Comparison of ENCODE assay signal across 23 cellular contexts in the genomic region with DNA sequence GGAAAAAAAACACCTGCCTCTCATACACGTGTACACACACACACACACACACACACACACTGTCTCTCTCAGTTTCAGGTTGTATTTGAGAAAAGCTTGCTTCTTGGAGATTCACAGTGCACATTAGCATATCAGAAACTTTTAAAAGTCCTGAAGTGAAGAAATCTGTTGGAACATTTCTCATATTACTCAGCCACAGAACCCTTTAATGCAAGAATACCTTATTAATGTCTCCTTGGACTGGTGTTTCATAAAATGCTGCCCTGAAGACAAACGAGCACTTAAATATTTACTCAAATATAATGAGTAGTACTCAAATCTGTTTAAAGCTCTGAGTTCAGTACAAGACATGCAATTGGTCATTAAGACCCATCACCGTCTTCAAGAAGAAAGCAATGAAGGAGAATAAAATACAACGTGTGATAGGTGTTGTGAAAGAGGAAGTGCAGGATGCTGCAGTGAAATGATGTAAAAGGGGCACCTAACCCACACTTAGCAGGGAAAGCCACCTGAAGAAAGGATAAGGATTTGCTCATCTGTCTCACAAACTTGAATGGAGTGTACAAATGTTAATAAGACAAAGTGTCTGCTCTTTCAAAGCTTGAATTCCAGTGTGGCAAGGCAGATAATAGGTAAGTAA. TPM values are rescaled to one million over a fixed set of nuclear protein-coding genes. Genes with fewer than 3 reads are reported as not detected.
DNase-seq lines count a peak whose midpoint lies in the region; ATAC-seq, FAIRE-seq and TF ChIP-seq lines count a peak whose summit lies in the region.
"Had no signal": no experiment of that assay in that cellular context is flagged by ENCODE, and none has a peak within 500 bp of the region (broad histone marks: within the 10 kb centered on the region; RNA-seq: fewer than 3 reads in every experiment).

No MANE protein-coding gene starts in this region.

- intact Hi-C loops in prostate gland (cut with DNase I) (loop anchor here (10.0 kb wide), 2 partner anchors 60 to 80 kb away; partner anchors contain the start of gene DCLK2), heart left ventricle (cut with DNase I) (no loop called here)

- H3K4me2 ChIP-seq in A549, result peak overlapping the region; percentile 35
- peak overlapping the region; percentile 33 for H3K4me2 ChIP-seq in GM23248 (ENCODE audit: unreplicated experiment)

- in situ Hi-C loops in GM23248 (cut with MboI), result no loop called here

- H3K27ac Mint-ChIP-seq in T-helper 17 cell, result peak overlapping the region; percentile 43
- H3K27ac Mint-ChIP-seq in activated T-helper 17 cell treated with anti-CD3 and anti-CD28 coated beads, Interleukin-2, amount 50 U/mL, for 72 hours, result no peak overlapping the region
- no peak overlapping the region for H3K27ac Mint-ChIP-seq in activated CD8-positive, alpha-beta T cell treated with anti-CD3 and anti-CD28 coated beads, Interleukin-2, amount 10 ng/mL, durations not matched to agents 7 days and 5 days
- H3K27ac Mint-ChIP-seq: CD4-positive, CD25-positive, alpha-beta regulatory T cell; natural killer cell had no signal

- H3K4me1 Mint-ChIP-seq in T-helper 17 cell, result peaks cover 7% of the 10 kb centered on the region
- no peaks in the 10 kb centered on the region for H3K4me1 Mint-ChIP-seq in activated T-helper 17 cell treated with anti-CD3 and anti-CD28 coated beads, Interleukin-2, amount 50 U/mL, for 72 hours
- H3K4me1 Mint-ChIP-seq in activated CD8-positive, alpha-beta T cell treated with anti-CD3 and anti-CD28 coated beads, Interleukin-2, amount 10 ng/mL, durations not matched to agents 7 days and 5 days (ENCODE audit: low read depth), result no peaks in the 10 kb centered on the region

- H3K4me3 ChIP-seq in A549 (no peak overlapping the region), GM23248 (no peak overlapping the region), gastroesophageal sphincter (no peak overlapping the region), prostate gland (no peak overlapping the region), heart left ventricle (no peak overlapping the region)
- H3K4me3 ChIP-seq: adrenal gland, gastrocnemius medialis, HAP-1, sigmoid colon, thoracic aorta had no signal

- H3K27me3 ChIP-seq in GM23248 (replicated peaks; ENCODE audit: insufficient read depth), result no peaks in the 10 kb centered on the region
- no peaks in the 10 kb centered on the region for H3K27me3 ChIP-seq in gastroesophageal sphincter
- H3K27me3 ChIP-seq in prostate gland (replicated peaks; ENCODE audit: insufficient read depth), result no peaks in the 10 kb centered on the region
- H3K27me3 ChIP-seq in heart left ventricle, result no peaks in the 10 kb centered on the region
- H3K27me3 ChIP-seq: adrenal gland, gastrocnemius medialis, sigmoid colon had no signal

- TF ChIP-seq CTCF in A549 (IDR thresholded peaks at IDR 0.05), result no peak
- no peak for TF ChIP-seq CTCF in gastroesophageal sphincter (IDR thresholded peaks at IDR 0.05)
- TF ChIP-seq CTCF in prostate gland (IDR thresholded peaks at IDR 0.05), result no peak
- TF ChIP-seq CTCF in heart left ventricle (IDR thresholded peaks at IDR 0.05), result no peak

- H3K27me3 Mint-ChIP-seq in T-helper 17 cell, result peaks cover 42% of the 10 kb centered on the region
- H3K27me3 Mint-ChIP-seq in activated T-helper 17 cell treated with anti-CD3 and anti-CD28 coated beads, Interleukin-2, amount 50 U/mL, for 72 hours, result peaks cover 10% of the 10 kb centered on the region
- H3K27me3 Mint-ChIP-seq in activated CD8-positive, alpha-beta T cell treated with anti-CD3 and anti-CD28 coated beads, Interleukin-2, amount 10 ng/mL, durations not matched to agents 7 days and 5 days (ENCODE audit: low read depth), result peaks cover 5% of the 10 kb centered on the region

- H3K36me3 Mint-ChIP-seq in T-helper 17 cell (ENCODE audit: low read depth), result no peaks in the 10 kb centered on the region
- no peaks in the 10 kb centered on the region for H3K36me3 Mint-ChIP-seq in activated T-helper 17 cell treated with anti-CD3 and anti-CD28 coated beads, Interleukin-2, amount 50 U/mL, for 72 hours (ENCODE audit: low read depth)
- no peaks in the 10 kb centered on the region for H3K36me3 Mint-ChIP-seq in activated CD8-positive, alpha-beta T cell treated with anti-CD3 and anti-CD28 coated beads, Interleukin-2, amount 10 ng/mL, durations not matched to agents 7 days and 5 days (ENCODE audit: low read depth)
- H3K36me3 Mint-ChIP-seq: CD4-positive, CD25-positive, alpha-beta regulatory T cell; natural killer cell had no signal

- H3K9me2 ChIP-seq in GM23248 (ENCODE audit: insufficient read depth), result no peaks in the 10 kb centered on the region

- no peak overlapping the region for H3K9ac ChIP-seq in GM23248

- H3K27ac ChIP-seq in A549, result peak overlapping the region in 1 of 2 experiments; percentile 20; a peak in 3 of 6 replicates
- 0 out of 2 replicates have a peak overlapping the region, but pooled peaks have one; percentile 5 for H3K27ac ChIP-seq in GM23248
- H3K27ac ChIP-seq in gastroesophageal sphincter, result peak overlapping the region in 1 of 4 donors; percentile 33
- H3K27ac ChIP-seq in prostate gland, result no peak overlapping the region
- no peak overlapping the region for H3K27ac ChIP-seq in heart left ventricle
- H3K27ac ChIP-seq: adrenal gland, gastrocnemius medialis, sigmoid colon, thoracic aorta, VCaP had no signal

- no peaks in the 10 kb centered on the region for H3K9me3 Mint-ChIP-seq in activated T-helper 17 cell treated with anti-CD3 and anti-CD28 coated beads, Interleukin-2, amount 50 U/mL, for 72 hours
- H3K9me3 Mint-ChIP-seq in activated CD8-positive, alpha-beta T cell treated with anti-CD3 and anti-CD28 coated beads, Interleukin-2, amount 10 ng/mL, durations not matched to agents 7 days and 5 days (ENCODE audit: insufficient read depth), result no peaks in the 10 kb centered on the region
- H3K9me3 Mint-ChIP-seq: natural killer cell had no signal

- H3K9me3 ChIP-seq in A549, result no peaks in the 10 kb centered on the region
- no peaks in the 10 kb centered on the region for H3K9me3 ChIP-seq in GM23248 (ENCODE audit: low read depth)
- no peaks in the 10 kb centered on the region for H3K9me3 ChIP-seq in T-helper 17 cell (ENCODE audit: control insufficient read depth, low read length, poor library complexity, severe bottlenecking)
- no peaks in the 10 kb centered on the region for H3K9me3 ChIP-seq in gastroesophageal sphincter
- no peaks in the 10 kb centered on the region for H3K9me3 ChIP-seq in prostate gland
- no peaks in the 10 kb centered on the region for H3K9me3 ChIP-seq in heart left ventricle
- H3K9me3 ChIP-seq: adrenal gland, gastrocnemius medialis, HAP-1, sigmoid colon, thoracic aorta had no signal

- H2AFZ ChIP-seq in GM23248, result no peak overlapping the region

- DNase-seq in A549 (ENCODE audit: low read depth in 1 of 2, low spot score in 1 of 2), result no peak
- DNase-seq in GM23248, result peak; percentile 37
- DNase-seq in T-helper 17 cell, result no peak
- no peak for DNase-seq in prostate gland (ENCODE audit: low spot score)
- DNase-seq in activated CD8-positive, alpha-beta T cell treated with anti-CD3 and anti-CD28 coated beads, Interleukin-2, amount 10 ng/mL, durations not matched to agents 7 days and 5 days, result no peak
- DNase-seq in heart left ventricle, result no peak
- DNase-seq: activated CD8-positive, alpha-beta memory T cell treated with anti-CD3 and anti-CD28 coated beads, Interleukin-2, amount 50 U/mL, for 48 hours; activated gamma-delta T cell; adrenal gland; CD4-positive, CD25-positive, alpha-beta regulatory T cell; DMS 273 treated with DMSO at 0.1 percent for 48 hours; gastrocnemius medialis; kidney glomerular epithelial cell; natural killer cell; NCI-H1436; NCI-H524 treated with DMSO at 0.1 percent for 48 hours; SHP77 treated with DMSO at 0.1 percent for 48 hours; sigmoid colon had no signal

- H3K79me2 ChIP-seq in GM23248 (ENCODE audit: insufficient read depth), result peaks cover 16% of the 10 kb centered on the region; the same call in 1 of the 2 replicates

- FAIRE-seq in A549 (lab: Jason Lieb, UNC), result no peak

- CTCF ChIA-PET in A549 (lab: Yijun Ruan, JAX), result interaction anchor here (1.6 kb wide), 1 partner anchor 73 kb away, joined by 4 read pairs; no protein-coding TSS in a partner anchor
- CTCF ChIA-PET in activated CD8-positive, alpha-beta T cell treated with anti-CD3 and anti-CD28 coated beads, Interleukin-2, amount 10 ng/mL, durations not matched to agents 7 days and 5 days (lab: Charles Lee), result interaction anchor here (1.8 kb wide), 1 partner anchor 10 kb away, joined by 4 read pairs; no protein-coding TSS in a partner anchor

- TF ChIP-seq POLR2A in A549 (IDR thresholded peaks at IDR 0.05; ENCODE audit: low read length) (no peak), gastroesophageal sphincter (IDR thresholded peaks at IDR 0.05) (no peak), prostate gland (IDR thresholded peaks at IDR 0.05) (no peak), heart left ventricle (IDR thresholded peaks at IDR 0.05) (no peak)

- no peak for TF ChIP-seq RAD21 in A549 (conservative IDR thresholded peaks at IDR 0.05 in 1 of 2, IDR thresholded peaks at IDR 0.05 in 1 of 2)

- POLR2A ChIA-PET in A549 (lab: Yijun Ruan, JAX), result no interaction called here
- POLR2A ChIA-PET in activated CD8-positive, alpha-beta T cell treated with anti-CD3 and anti-CD28 coated beads, Interleukin-2, amount 10 ng/mL, durations not matched to agents 7 days and 5 days (lab: Charles Lee), result interaction anchor here (0.7 kb wide), 1 partner anchor 95 kb away, joined by 3 read pairs; no protein-coding TSS in a partner anchor

- no peaks in the 10 kb centered on the region for H4K20me1 ChIP-seq in GM23248 (ENCODE audit: insufficient read depth)

- no peak overlapping the region for H3K4me3 Mint-ChIP-seq in T-helper 17 cell
- no peak overlapping the region for H3K4me3 Mint-ChIP-seq in activated T-helper 17 cell treated with anti-CD3 and anti-CD28 coated beads, Interleukin-2, amount 50 U/mL, for 72 hours
- H3K4me3 Mint-ChIP-seq in activated CD8-positive, alpha-beta T cell treated with anti-CD3 and anti-CD28 coated beads, Interleukin-2, amount 10 ng/mL, durations not matched to agents 7 days and 5 days, result no peak overlapping the region
- H3K4me3 Mint-ChIP-seq: CD4-positive, CD25-positive, alpha-beta regulatory T cell; natural killer cell had no signal

- ATAC-seq in A549 (no peak), T-helper 17 cell (no peak), gastroesophageal sphincter (peak; percentile 24), heart left ventricle (no peak)
- ATAC-seq in activated T-helper 17 cell treated with anti-CD3 and anti-CD28 coated beads, Interleukin-2, amount 50 U/mL, for 72 hours (replicated peaks), result no peak
- ATAC-seq in activated CD8-positive, alpha-beta T cell treated with anti-CD3 and anti-CD28 coated beads, Interleukin-2, amount 10 ng/mL, durations not matched to agents 7 days and 5 days, result no peak
- ATAC-seq: gastrocnemius medialis, natural killer cell had no signal

- TF ChIP-seq EP300 in A549 (IDR thresholded peaks at IDR 0.05), result no peak
- TF ChIP-seq EP300 in gastroesophageal sphincter (IDR thresholded peaks at IDR 0.05), result no peak

- WGBS in A549 (ENCODE audit: missing lambda C conversion rate), result 50% methylated on average over 4 of the region's 4 CpGs
- 62 to 71% methylated on average over 4 of the region's 4 CpGs for WGBS in GM23248 (ENCODE audit: low coverage in 1 of 2, low lambda C conversion rate in 2 of 2, missing lambda C conversion rate in 2 of 2), 2 experiments
- WGBS in gastroesophageal sphincter (ENCODE audit: low coverage in 1 of 2), 2 donors, result 28 to 29% methylated on average over 3 to 4 of the region's 4 CpGs
- 24% methylated on average over 4 of the region's 4 CpGs for WGBS in prostate gland
- 81 to 83% (median 83%) methylated on average over 4 of the region's 4 CpGs for WGBS in heart left ventricle, 4 donors

- H3K4me1 ChIP-seq in A549 (peaks cover 89% of the 10 kb centered on the region), GM23248 (ENCODE audit: insufficient read depth) (peaks cover 46% of the 10 kb centered on the region), gastroesophageal sphincter (peaks cover 4 to 42% (median 17%) of the 10 kb centered on the region in 3 donors), prostate gland (replicated peaks) (no peaks in the 10 kb centered on the region), heart left ventricle (no peaks in the 10 kb centered on the region)
- H3K4me1 ChIP-seq: adrenal gland, gastrocnemius medialis had no signal

- H3F3A ChIP-seq in GM23248 (ENCODE audit: insufficient read depth), result peaks cover 15% of the 10 kb centered on the region; the same call in 1 of the 2 replicates

- H3K36me3 ChIP-seq in GM23248 (ENCODE audit: low read depth) (no peaks in the 10 kb centered on the region), gastroesophageal sphincter (no peaks in the 10 kb centered on the region), prostate gland (no peaks in the 10 kb centered on the region), heart left ventricle (no peaks in the 10 kb centered on the region)
- H3K36me3 ChIP-seq: adrenal gland, gastrocnemius medialis, HAP-1, sigmoid colon, thoracic aorta had no signal

RNA-seq across cellular contexts. Expression of gene DCLK2, which starts 57.0 kb away (rescaled TPM):
- polyA plus RNA-seq in A549 (2011; rRNA removed), result 8.1 and 8.2 TPM in 2 replicates
- polyA plus RNA-seq in A549 (2012; cell fraction: cytosol; rRNA removed), result 5.2 and 6.8 TPM in 2 replicates
- 12.1 and 14.2 TPM in 2 replicates for polyA plus RNA-seq in A549 (2012; cell fraction: nucleus; rRNA removed)
- 10.3 to 13.0 TPM (median 11.6 TPM) in 3 replicates for polyA plus RNA-seq in A549 (2017; fragmentation: RNase III; extraction: RNeasy Plus Mini Kit Qiagen cat#74134 plus additional on column Dnase treatment)
- polyA minus RNA-seq in A549 (2011; rRNA and poly(A)+ RNA removed), result 10.2 and 14.9 TPM in 2 replicates
- 1.9 and 2.9 TPM in 2 replicates for total RNA-seq in GM23248 (2014; rRNA removed; shearing (Covaris generic))
- 0.74 and 1.3 TPM in 2 replicates for polyA plus RNA-seq in GM23248 (2016; fragmentation: Nextera tagmentation; extraction: Ambion mirVana)
- total RNA-seq in T-helper 17 cell, result not detected
- 10 to 100 TPM; 17.1 to 33.0 (median 19.7) TPM for total RNA-seq in gastroesophageal sphincter
- total RNA-seq in prostate gland, result 10 to 100 TPM in 1 of 2 donors, 1 to 10 TPM in 1; 3.3 to 18.6 TPM
- under 1 TPM in 1 of 2 donors, not detected in 1; 0.06 TPM for total RNA-seq in activated T-helper 17 cell treated with anti-CD3 and anti-CD28 coated beads, Interleukin-2, amount 50 U/mL, for 72 hours
- total RNA-seq in activated CD8-positive, alpha-beta T cell treated with anti-CD3 and anti-CD28 coated beads, Interleukin-2, amount 10 ng/mL, durations not matched to agents 7 days and 5 days, result not detected
- total RNA-seq in heart left ventricle, result 10 to 100 TPM; 13.5 to 38.4 (median 17.5) TPM
- 1 to 10 TPM; 6.4 to 8.2 TPM for polyA plus RNA-seq in heart left ventricle
- polyA plus RNA-seq: CD4-positive, CD25-positive, alpha-beta regulatory T cell had no signal
